In the genomic region with DNA sequence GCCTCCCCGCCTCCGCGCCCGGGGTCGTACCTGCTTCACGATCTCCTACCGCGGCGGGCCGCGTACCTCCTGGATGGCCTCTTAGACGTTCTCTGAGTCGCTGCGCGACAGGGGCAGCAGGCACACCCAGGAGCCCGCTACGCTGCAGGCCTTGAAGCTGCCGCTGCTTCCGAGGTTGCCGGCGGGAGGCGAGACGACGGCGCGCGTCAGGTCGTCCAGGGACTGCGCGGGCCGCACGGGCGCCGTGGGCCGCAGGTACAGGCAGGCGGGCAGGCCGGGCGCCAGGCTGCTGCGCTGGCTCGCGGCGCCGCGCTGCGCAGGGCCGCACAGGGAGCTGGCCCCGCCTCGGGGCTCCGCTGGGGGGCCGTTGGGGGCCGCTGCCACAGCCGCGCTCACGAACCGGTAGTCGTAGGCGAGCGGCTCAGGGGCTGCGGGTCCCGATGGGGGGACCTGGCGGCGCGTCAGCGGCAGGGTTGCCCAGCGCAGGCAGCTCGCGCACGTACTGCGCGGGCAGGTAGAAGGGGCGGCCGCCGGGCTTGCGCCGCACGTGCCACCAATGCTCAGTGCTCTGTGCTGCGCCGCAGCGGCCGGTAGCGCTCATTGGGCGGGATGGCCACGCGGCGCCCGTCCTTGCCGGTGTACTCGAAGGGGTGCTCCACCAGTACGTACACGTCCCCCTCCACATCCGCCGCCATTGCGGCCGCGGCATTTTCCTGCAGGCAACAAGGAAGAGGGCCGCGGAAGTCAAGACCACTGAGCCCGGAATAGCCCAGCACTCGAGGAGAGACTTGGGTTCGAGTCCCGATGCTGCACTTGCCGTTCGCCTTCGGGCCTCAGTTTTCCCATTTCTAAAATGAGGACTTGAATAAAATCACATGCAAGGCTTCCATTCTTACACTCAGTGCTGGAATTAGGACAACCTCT, we compare ENCODE assay signal across 8 cellular contexts.
DNase-seq lines count a peak whose midpoint lies in the region; ATAC-seq, FAIRE-seq and TF ChIP-seq lines count a peak whose summit lies in the region.

No MANE protein-coding gene starts in this region.

- peaks cover 10% of the 10 kb centered on the region; the same call in 1 of the 2 replicates for H3F3A ChIP-seq in MM.1S (ENCODE audit: insufficient read depth, low read length)

- no peak for TF ChIP-seq CTCF in CD14-positive monocyte (IDR thresholded peaks at IDR 0.05)
- no peak for TF ChIP-seq CTCF in MM.1S (IDR thresholded peaks at IDR 0.05; ENCODE audit: low read length)
- TF ChIP-seq CTCF in HepG2 (CRISPR knock-in tag; IDR thresholded peaks at IDR 0.05): no peak

- H3K9me2 ChIP-seq in MM.1S (replicated peaks; ENCODE audit: insufficient read depth, low read length): no peaks in the 10 kb centered on the region

- no peak overlapping the region for H2AFZ ChIP-seq in MM.1S (ENCODE audit: low read length)
- no peak overlapping the region for H2AFZ ChIP-seq in HepG2 (ENCODE audit: low read length)

- peaks cover 8 to 21% (median 18%) of the 10 kb centered on the region in 3 donors for H3K27me3 Mint-ChIP-seq in CD14-positive monocyte (ENCODE audit: low read depth in 3 of 3)

- H3K4me3 Mint-ChIP-seq in CD14-positive monocyte: peak overlapping the region; percentile 80 to 92

- CTCF ChIA-PET in HepG2 (lab: Yijun Ruan, JAX; ENCODE audit: low intra/inter-chr PET ratio, low total read pairs): no interaction called here

- no peak for TF ChIP-seq EP300 in HepG2 (IDR thresholded peaks at IDR 0.05; ENCODE audit: low read depth in 2 of 2, low read length in 2 of 2)
- no peak for TF ChIP-seq EP300 in HepG2 (CRISPR knock-in tag; IDR thresholded peaks at IDR 0.05; ENCODE audit: borderline replicate concordance)

- H3K79me2 ChIP-seq in MM.1S (ENCODE audit: low read length): no peaks in the 10 kb centered on the region
- H3K79me2 ChIP-seq in HepG2 (ENCODE audit: insufficient read depth, low read length): no peaks in the 10 kb centered on the region

- intact Hi-C loops in CD14-positive monocyte (cut with micrococcal nuclease) (loop anchor here in 1 of 2 donors (5.0 to 10.0 kb wide), 3 partner anchors 156 to 419 kb away; no protein-coding TSS in a partner anchor), HepG2 (cut with micrococcal nuclease; ENCODE audit: unreplicated experiment) (no loop called here)

- H3K4me1 ChIP-seq in MM.1S (ENCODE audit: low read length) (peaks cover 11% of the 10 kb centered on the region; the same call in 1 of the 2 replicates), HepG2 (ENCODE audit: insufficient read depth, low read length) (peaks cover 37% of the 10 kb centered on the region), thymus (ENCODE audit: control insufficient read depth, insufficient read depth, low read length) (peaks cover 16% of the 10 kb centered on the region)

- H3K36me3 Mint-ChIP-seq in CD14-positive monocyte: peaks cover 14 to 31% of the 10 kb centered on the region in 2 donors

- H3K9me3 ChIP-seq in MM.1S (replicated peaks; ENCODE audit: insufficient read depth, low read length): no peaks in the 10 kb centered on the region
- no peaks in the 10 kb centered on the region for H3K9me3 ChIP-seq in HepG2 (ENCODE audit: low read length)
- H3K9me3 ChIP-seq in thymus (ENCODE audit: control insufficient read depth): no peaks in the 10 kb centered on the region

- peaks cover 0 to 4% (median 0%) of the 10 kb centered on the region in 7 donors for H3K9me3 Mint-ChIP-seq in CD14-positive monocyte

- H3K4me3 ChIP-seq in MM.1S (ENCODE audit: low read length) (peak overlapping the region; percentile 42), HepG2 (replicated peaks in 1 of 3; ENCODE audit: insufficient read depth in 1 of 3, low read depth in 2 of 3, low read length in 3 of 3) (no peak overlapping the region), thymus (ENCODE audit: low read length) (peak overlapping the region; percentile 30)

- peaks cover 58% of the 10 kb centered on the region for H3K4me1 Mint-ChIP-seq in CD14-positive monocyte

- H3K9ac ChIP-seq in MM.1S (ENCODE audit: low read length) (no peak overlapping the region), HepG2 (ENCODE audit: insufficient read depth, low read depth, low read length) (no peak overlapping the region)

- FAIRE-seq in HepG2 (lab: Jason Lieb, UNC): no peak

- in situ Hi-C loops in HepG2 (cut with HindIII; ENCODE audit: extremely low pct_ligation_motif_present, low pct_unique_long_range_greater_than_20kb): no loop called here

- H3K36me3 ChIP-seq in MM.1S (replicated peaks; ENCODE audit: insufficient read depth, low read length): no peaks in the 10 kb centered on the region
- no peaks in the 10 kb centered on the region for H3K36me3 ChIP-seq in HepG2 (replicated peaks in 1 of 2; ENCODE audit: control insufficient read depth in 1 of 2, insufficient read depth in 2 of 2, low read length in 2 of 2)
- H3K36me3 ChIP-seq in thymus (ENCODE audit: control insufficient read depth, insufficient read depth): peaks cover 7% of the 10 kb centered on the region

- H3K27me3 ChIP-seq in MM.1S (replicated peaks; ENCODE audit: insufficient read depth, low read length) (peaks cover 19% of the 10 kb centered on the region), HepG2 (ENCODE audit: control insufficient read depth in 1 of 2, insufficient read depth in 2 of 2, low read length in 2 of 2) (no peaks in the 10 kb centered on the region), thymus (ENCODE audit: control insufficient read depth, insufficient read depth) (peaks cover 22% of the 10 kb centered on the region)

- TF ChIP-seq RAD21 in HepG2 (CRISPR knock-in tag; IDR thresholded peaks at IDR 0.05): no peak

- H3K4me2 ChIP-seq in MM.1S (ENCODE audit: low read depth, low read length): peak overlapping the region; percentile 89
- no peak overlapping the region for H3K4me2 ChIP-seq in HepG2 (ENCODE audit: low read depth, low read length)

- DNase-seq in CD14-positive monocyte (ENCODE audit: low spot score) (no peak), MM.1S (no peak), astrocyte of the hippocampus (ENCODE audit: low read depth, low spot score) (peak; percentile 49), HepG2 (ENCODE audit: low spot score) (no peak), SKM-1 treated with dmso at 0.1 percent for 144 hours (lab: John Stamatoyannopoulos, UW; ENCODE audit: unreplicated experiment) (no peak)

- POLR2A ChIA-PET in HepG2 (lab: Yijun Ruan, JAX): interaction anchor here (2.7 kb wide), 1 partner anchor 8 kb away, joined by 16 read pairs; no protein-coding TSS in a partner anchor

- no peaks in the 10 kb centered on the region for H4K20me1 ChIP-seq in MM.1S (ENCODE audit: insufficient read depth, low read length)
- no peaks in the 10 kb centered on the region for H4K20me1 ChIP-seq in HepG2 (ENCODE audit: insufficient read depth, low read length)

- H3K27ac ChIP-seq in MM.1S (ENCODE audit: low read length) (no peak overlapping the region), HepG2 (ENCODE audit: extremely low read length, insufficient read depth, low read length) (no peak overlapping the region), thymus (ENCODE audit: low read depth) (peak overlapping the region; percentile 18)

- ATAC-seq in HepG2 (no peak), GM18519 (IDR thresholded peaks at IDR 0.05; ENCODE audit: low FRiP score, unreplicated experiment) (no peak), GM19324 (IDR thresholded peaks at IDR 0.05; ENCODE audit: low FRiP score, unreplicated experiment) (no peak)

- peak overlapping the region in 3 of 7 donors; percentile 30 to 96 (median 93) for H3K27ac Mint-ChIP-seq in CD14-positive monocyte

- no peak for TF ChIP-seq POLR2A in HepG2 (IDR thresholded peaks at IDR 0.05; ENCODE audit: insufficient read depth in 1 of 2, low read depth in 2 of 2, low read length in 2 of 2)

- BruUV-seq in HepG2 (replicated peaks; lab: Mats Ljungman, UMichigan): no TSS peak

- WGBS in HepG2 (ENCODE audit: low lambda C conversion rate): 97% methylated on average over 74 of the region's 104 CpGs
- WGBS in thymus: 55% methylated on average over 104 of the region's 104 CpGs

TF ChIP-seq in HepG2, 621 proteins besides CTCF, POLR2A, EP300 and RAD21 (continues in another document):
- TF ChIP-seq AGO2 (optimal IDR thresholded peaks at IDR 0.05; ENCODE audit: low read depth, low read length) (peak; percentile 42), ZBTB38 (CRISPR knock-in tag; IDR thresholded peaks at IDR 0.05) (0 out of 2 replicates have a peak, but pooled peaks have one; percentile 48), ZNF777 (CRISPR knock-in tag; IDR thresholded peaks at IDR 0.05) (no peak), GABPA (IDR thresholded peaks at IDR 0.05; ENCODE audit: low read depth, low read length) (0 out of 2 replicates have a peak, but pooled peaks have one; percentile 6), GABPA (CRISPR knock-in tag; IDR thresholded peaks at IDR 0.05; ENCODE audit: low read depth) (no peak)
- TF ChIP-seq, protein P1, sequence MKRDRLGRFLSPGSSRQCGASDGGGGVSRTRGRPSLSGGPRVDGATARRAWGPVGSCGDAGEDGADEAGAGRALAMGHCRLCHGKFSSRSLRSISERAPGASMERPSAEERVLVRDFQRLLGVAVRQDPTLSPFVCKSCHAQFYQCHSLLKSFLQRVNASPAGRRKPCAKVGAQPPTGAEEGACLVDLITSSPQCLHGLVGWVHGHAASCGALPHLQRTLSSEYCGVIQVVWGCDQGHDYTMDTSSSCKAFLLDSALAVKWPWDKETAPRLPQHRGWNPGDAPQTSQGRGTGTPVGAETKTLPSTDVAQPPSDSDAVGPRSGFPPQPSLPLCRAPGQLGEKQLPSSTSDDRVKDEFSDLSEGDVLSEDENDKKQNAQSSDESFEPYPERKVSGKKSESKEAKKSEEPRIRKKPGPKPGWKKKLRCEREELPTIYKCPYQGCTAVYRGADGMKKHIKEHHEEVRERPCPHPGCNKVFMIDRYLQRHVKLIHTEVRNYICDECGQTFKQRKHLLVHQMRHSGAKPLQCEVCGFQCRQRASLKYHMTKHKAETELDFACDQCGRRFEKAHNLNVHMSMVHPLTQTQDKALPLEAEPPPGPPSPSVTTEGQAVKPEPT (CRISPR knock-in tag; IDR thresholded peaks at IDR 0.05; ENCODE audit: low read depth): no peak

Comparison
In these comparisons a context has a peak if more than half of its experiments do, and no peak if none do; other contexts are left out.
1. H3K4me3 ChIP-seq: peak in MM.1S (single experiment) and thymus (single experiment); none in HepG2 (0 of 3).